29 cellular contexts compared by ENCODE assay signal in genomic region chr15:93420050-93420452, GRCh38.
DNase-seq lines count a peak whose midpoint lies in the region; ATAC-seq and TF ChIP-seq lines count a peak whose summit lies in the region.
"Had no signal": no experiment of that assay in that cellular context is flagged by ENCODE, and none has a peak within 500 bp of the region (broad histone marks: within the 10 kb centered on the region; RNA-seq: fewer than 3 reads in every experiment).

No MANE protein-coding gene starts in this region.

- no peaks in the 10 kb centered on the region for H3K4me1 ChIP-seq in foreskin keratinocyte
- H3K4me1 ChIP-seq: Peyer's patch, prostate gland, upper lobe of left lung had no signal

- no peak for TF ChIP-seq CTCF in foreskin keratinocyte (conservative IDR thresholded peaks at IDR 0.05)

- no peaks in the 10 kb centered on the region for H3K36me3 ChIP-seq in H7 (replicated peaks; ENCODE audit: control insufficient read depth, insufficient read depth, low read length)
- H3K36me3 ChIP-seq: Peyer's patch, prostate gland, upper lobe of left lung had no signal

- H3K27me3 ChIP-seq in H7 (ENCODE audit: control insufficient read depth, insufficient read depth, low read length) (no peaks in the 10 kb centered on the region; the same call in 1 of the 2 replicates), foreskin keratinocyte (no peaks in the 10 kb centered on the region)
- H3K27me3 ChIP-seq: Peyer's patch, upper lobe of left lung had no signal

- in situ Hi-C loops in Caki2 (cut with HindIII; ENCODE audit: low pct_unique_long_range_greater_than_20kb, low sequenced_read_pairs): no loop called here
- in situ Hi-C loops in SK-MEL-5 (cut with HindIII; ENCODE audit: low pct_unique_long_range_greater_than_20kb, low sequenced_read_pairs): no loop called here

- no peak overlapping the region for H3K4me3 ChIP-seq in H7 (ENCODE audit: insufficient read depth, low read depth, low read length)
- H3K4me3 ChIP-seq: GM23248, lung, mucosa of descending colon, Peyer's patch, prostate gland, upper lobe of left lung had no signal

- no peak overlapping the region for H3K27ac ChIP-seq in foreskin keratinocyte
- H3K27ac ChIP-seq: GM23248, Peyer's patch, prostate gland, upper lobe of left lung had no signal

- DNase-seq in Caki2 (ENCODE audit: low read depth): peak; percentile 8
- DNase-seq in H7: peak; percentile 45
- peak; percentile 5 for DNase-seq in SK-MEL-5 (ENCODE audit: low read depth, low spot score)
- peak; percentile 13 to 40 for DNase-seq in foreskin keratinocyte
- no peak for DNase-seq in NCI-H82 (lab: John Stamatoyannopoulos, UW)
- DNase-seq: activated CD4-positive, alpha-beta T cell treated with anti-CD3 and anti-CD28 coated beads, Interleukin-2, amount 50 U/mL, for 1 hour; activated CD8-positive, alpha-beta memory T cell treated with anti-CD3 and anti-CD28 coated beads, Interleukin-2, amount 10 ng/mL, durations not matched to agents 7 days and 5 days; activated T-cell treated with anti-CD3 and anti-CD28 coated beads, Interleukin-2, amount 50 U/mL, for 48 hours; Calu3; DMS79 treated with DMSO at 0.1 percent for 48 hours; GM23248; hypothalamus; left cardiac atrium; mucosa of descending colon; natural killer cell; NCI-H1048; NCI-H1694; NCI-H446; NCI-H774; occipital lobe; Peyer's patch; SIG-M5; stimulated activated CD4-positive, alpha-beta T cell treated with anti-CD3 and anti-CD28 coated beads, Interleukin-4, amount 100 ng/mL, for 1 hour had no signal

- ATAC-seq in foreskin keratinocyte (peak; percentile 81), GM19452 (IDR thresholded peaks at IDR 0.05; ENCODE audit: unreplicated experiment) (no peak), HG03521 (IDR thresholded peaks at IDR 0.05; ENCODE audit: unreplicated experiment) (no peak)
- ATAC-seq: activated CD8-positive, alpha-beta memory T cell treated with anti-CD3 and anti-CD28 coated beads, Interleukin-2, amount 10 ng/mL, durations not matched to agents 7 days and 5 days; left cardiac atrium; mucosa of descending colon; natural killer cell; sciatic nerve had no signal
